9 cellular contexts compared by ENCODE assay signal in genomic region chr1:101291562-101292035, GRCh38. TPM values are rescaled to one million over a fixed set of nuclear protein-coding genes. Genes with fewer than 3 reads are reported as not detected.
A peak's percentile ranks its signal among the peaks of the same experiment; 100 is the strongest.
DNase-seq lines count a peak whose midpoint lies in the region; ATAC-seq, FAIRE-seq and TF ChIP-seq lines count a peak whose summit lies in the region.
"Had no signal": no experiment of that assay in that cellular context is flagged by ENCODE, and none has a peak within 500 bp of the region (broad histone marks: within the 10 kb centered on the region; RNA-seq: fewer than 3 reads in every experiment).

No MANE protein-coding gene starts in this region.

- TF ChIP-seq POLR2A in prostate gland (IDR thresholded peaks at IDR 0.05): no peak

- H3K9me3 Mint-ChIP-seq in GM23338: no peaks in the 10 kb centered on the region

- 0 out of 2 replicates have a peak overlapping the region, but pooled peaks have one; percentile 8 for H3K4me2 ChIP-seq in GM23338

- WGBS in prostate gland: 17% methylated on average over 2 of the region's 2 CpGs

- H3K4me3 ChIP-seq in GM23338 (no peak overlapping the region), prostate gland (no peak overlapping the region)
- H3K4me3 ChIP-seq: tibial artery had no signal

- TF ChIP-seq CTCF in GM23338 (conservative IDR thresholded peaks at IDR 0.05; ENCODE audit: low read depth in 2 of 2): no peak
- TF ChIP-seq CTCF in prostate gland (IDR thresholded peaks at IDR 0.05): no peak

- intact Hi-C loops in prostate gland (cut with DNase I): no loop called here

- H3K79me2 ChIP-seq in GM23338 (replicated peaks; ENCODE audit: insufficient read depth): no peaks in the 10 kb centered on the region

- H3K4me1 ChIP-seq in GM23338 (ENCODE audit: insufficient read depth): peaks cover 8% of the 10 kb centered on the region
- no peaks in the 10 kb centered on the region for H3K4me1 ChIP-seq in prostate gland (replicated peaks)
- H3K4me1 ChIP-seq: tibial artery had no signal

- ATAC-seq in GM23338: no peak
- ATAC-seq in GM21737 (IDR thresholded peaks at IDR 0.05; ENCODE audit: unreplicated experiment): no peak

- no peaks in the 10 kb centered on the region for H3K36me3 Mint-ChIP-seq in GM23338 (ENCODE audit: low read depth)

- H3K4me1 Mint-ChIP-seq in GM23338: peaks cover 22% of the 10 kb centered on the region

- peaks cover under 1% of the 10 kb centered on the region for H3K27me3 Mint-ChIP-seq in GM23338 (ENCODE audit: insufficient read depth, low read depth, poor library complexity)

- H3K27ac Mint-ChIP-seq in GM23338: peak overlapping the region; percentile 2; the same call in 1 of the 2 replicates

- no peak overlapping the region for H3K4me3 Mint-ChIP-seq in GM23338

- H2AFZ ChIP-seq in GM23338: peak overlapping the region; percentile 93

- peak; percentile 25 for DNase-seq in DMS53 treated with DMSO at 0.1 percent for 48 hours (lab: John Stamatoyannopoulos, UW; ENCODE audit: unreplicated experiment)
- no peak for DNase-seq in GM23338 (ENCODE audit: low spot score)
- peak; percentile 32 for DNase-seq in RCC 7860 (ENCODE audit: low spot score)
- peak; percentile 29 for DNase-seq in brain pericyte (ENCODE audit: low read depth, low spot score)
- peak; percentile 72 for DNase-seq in non-pigmented ciliary epithelial cell (ENCODE audit: low read depth)
- no peak for DNase-seq in putamen (ENCODE audit: low spot score)
- no peak for DNase-seq in prostate gland (ENCODE audit: low spot score)

- H3K36me3 ChIP-seq in GM23338 (ENCODE audit: insufficient read depth) (no peaks in the 10 kb centered on the region), prostate gland (no peaks in the 10 kb centered on the region)
- H3K36me3 ChIP-seq: tibial artery had no signal

- no peak overlapping the region for H3K27ac ChIP-seq in GM23338 (ENCODE audit: low read depth)
- no peak overlapping the region for H3K27ac ChIP-seq in prostate gland
- H3K27ac ChIP-seq: tibial artery had no signal

- H3K27me3 ChIP-seq in GM23338 (ENCODE audit: insufficient read depth) (no peaks in the 10 kb centered on the region), prostate gland (replicated peaks; ENCODE audit: insufficient read depth) (no peaks in the 10 kb centered on the region)

- no peaks in the 10 kb centered on the region for H3F3A ChIP-seq in GM23338 (replicated peaks; ENCODE audit: low read depth)

- no peaks in the 10 kb centered on the region for H4K20me1 ChIP-seq in GM23338 (replicated peaks; ENCODE audit: insufficient read depth)

- no peak for FAIRE-seq in RCC 7860 (lab: Jason Lieb, UNC)

- no peaks in the 10 kb centered on the region for H3K9me3 ChIP-seq in prostate gland
- H3K9me3 ChIP-seq: tibial artery had no signal

- no peaks in the 10 kb centered on the region for H3K9me2 ChIP-seq in GM23338 (ENCODE audit: insufficient read depth)

TF ChIP-seq in GM23338, 12 proteins besides CTCF, POLR2A, EP300 and RAD21:
- TF ChIP-seq REST (IDR thresholded peaks at IDR 0.05; ENCODE audit: unreplicated experiment) (no peak), STAT1 (IDR thresholded peaks at IDR 0.05; ENCODE audit: unreplicated experiment) (no peak), POLR2AphosphoS5 (IDR thresholded peaks at IDR 0.05; ENCODE audit: low read depth) (no peak), CREB1 (CRISPR knock-in tag; IDR thresholded peaks at IDR 0.05; ENCODE audit: low read depth) (no peak), NANOG (IDR thresholded peaks at IDR 0.05; ENCODE audit: borderline replicate concordance) (no peak), JUNB (IDR thresholded peaks at IDR 0.05; ENCODE audit: unreplicated experiment) (no peak), EZH2phosphoT487 (IDR thresholded peaks at IDR 0.05; ENCODE audit: unreplicated experiment) (no peak), ZNF462 (CRISPR knock-in tag; IDR thresholded peaks at IDR 0.05) (no peak), ZNF331 (CRISPR knock-in tag; IDR thresholded peaks at IDR 0.05; ENCODE audit: low read depth) (no peak), EZH2 (IDR thresholded peaks at IDR 0.05; ENCODE audit: low read depth, unreplicated experiment) (no peak)

RNA-seq across cellular contexts. Expression of gene S1PR1, which starts 54.8 kb away (rescaled TPM):
- total RNA-seq in GM23338 (2014; rRNA removed; shearing (Covaris generic)): 4.1 and 5.2 TPM in 2 replicates
- 2.6 and 2.7 TPM in 2 replicates for polyA plus RNA-seq in GM23338 (2016; fragmentation: Nextera tagmentation; extraction: Ambion mirVana)
- 10 to 100 TPM in 1 of 2 donors, 1 to 10 TPM in 1; 9.7 to 24.2 TPM for total RNA-seq in prostate gland

Comparison
In these comparisons a context has a peak if more than half of its experiments do, and no peak if none do; other contexts are left out.
1. DNase-seq: peak in DMS53 treated with DMSO at 0.1 percent for 48 hours (single experiment), RCC 7860 (single experiment), brain pericyte (single experiment) and non-pigmented ciliary epithelial cell (single experiment); none in GM23338 (single experiment), putamen (single experiment) and prostate gland (single experiment).